Comparison of ENCODE assay signal across 1 cellular context in genomic region chr10:50279489-50279888, GRCh38.
A peak's percentile ranks its signal among the peaks of the same experiment; 100 is the strongest.
TF ChIP-seq lines count a peak whose summit lies in the region.

No MANE protein-coding gene starts in this region.

TF ChIP-seq in HepG2, 621 proteins besides CTCF, POLR2A, EP300 and RAD21 (continued from another document):
- no peak for TF ChIP-seq ZNF691 (CRISPR knock-in tag; IDR thresholded peaks at IDR 0.05; ENCODE audit: borderline replicate concordance, low read depth)
- no peak for TF ChIP-seq ARNT (IDR thresholded peaks at IDR 0.05)
- peak; percentile 89 for TF ChIP-seq ZNF652 (CRISPR knock-in tag; IDR thresholded peaks at IDR 0.05; ENCODE audit: borderline replicate concordance, low read depth)
- TF ChIP-seq NFE2 (CRISPR knock-in tag; IDR thresholded peaks at IDR 0.05) = peak; percentile 76; the same call in 1 of the 2 replicates
TF ChIP-seq in HepG2: peak in this region for 6.
